8 cellular contexts compared by ENCODE assay signal in genomic region chr2:134988994-134989605, GRCh38. TPM values are rescaled to one million over a fixed set of nuclear protein-coding genes. Genes with fewer than 3 reads are reported as not detected.
DNase-seq lines count a peak whose midpoint lies in the region; ATAC-seq and FAIRE-seq lines count a peak whose summit lies in the region.

No MANE protein-coding gene starts in this region.

- ATAC-seq in HG03139 (IDR thresholded peaks at IDR 0.05; ENCODE audit: unreplicated experiment) (no peak), HG02981 (IDR thresholded peaks at IDR 0.05; ENCODE audit: unreplicated experiment) (no peak)
- no peak for ATAC-seq in activated CD8-positive, alpha-beta memory T cell treated with anti-CD3 and anti-CD28 coated beads, Interleukin-2, amount 10 ng/mL, durations not matched to agents 7 days and 5 days

- H3K4me1 Mint-ChIP-seq in activated CD8-positive, alpha-beta memory T cell treated with anti-CD3 and anti-CD28 coated beads, Interleukin-2, amount 10 ng/mL, durations not matched to agents 7 days and 5 days: no peaks in the 10 kb centered on the region

- peaks cover 25% of the 10 kb centered on the region for H3K27me3 Mint-ChIP-seq in activated CD8-positive, alpha-beta memory T cell treated with anti-CD3 and anti-CD28 coated beads, Interleukin-2, amount 10 ng/mL, durations not matched to agents 7 days and 5 days

- in situ Hi-C loops in Caki2 (cut with HindIII; ENCODE audit: low pct_unique_long_range_greater_than_20kb, low sequenced_read_pairs): no loop called here

- CTCF ChIA-PET in activated CD8-positive, alpha-beta memory T cell treated with anti-CD3 and anti-CD28 coated beads, Interleukin-2, amount 10 ng/mL, durations not matched to agents 7 days and 5 days (lab: Charles Lee): interaction anchor here (0.7 to 2.0 kb wide), 10 partner anchors 11 to 808 kb away, joined by 3 to 14 read pairs (median 3); no protein-coding TSS in a partner anchor

- no peak overlapping the region for H3K4me3 Mint-ChIP-seq in activated CD8-positive, alpha-beta memory T cell treated with anti-CD3 and anti-CD28 coated beads, Interleukin-2, amount 10 ng/mL, durations not matched to agents 7 days and 5 days

- DNase-seq in Caki2 (ENCODE audit: low read depth) (peak; percentile 9), SKM-1 (lab: John Stamatoyannopoulos, UW; ENCODE audit: unreplicated experiment) (peak; percentile 37), glomerular visceral epithelial cell (ENCODE audit: extremely low spot score) (peak; percentile 40), urothelium cell line (ENCODE audit: low spot score) (peak; percentile 30)
- DNase-seq in Jurkat, Clone E6-1 (ENCODE audit: low read depth, low spot score): peak; percentile 36
- no peak for DNase-seq in activated CD8-positive, alpha-beta memory T cell treated with anti-CD3 and anti-CD28 coated beads, Interleukin-2, amount 10 ng/mL, durations not matched to agents 7 days and 5 days

- H3K4me3 ChIP-seq in Jurkat, Clone E6-1 (ENCODE audit: low read length): no peak overlapping the region

- H3K27ac Mint-ChIP-seq in activated CD8-positive, alpha-beta memory T cell treated with anti-CD3 and anti-CD28 coated beads, Interleukin-2, amount 10 ng/mL, durations not matched to agents 7 days and 5 days: no peak overlapping the region

- peaks cover 4% of the 10 kb centered on the region for H3K36me3 Mint-ChIP-seq in activated CD8-positive, alpha-beta memory T cell treated with anti-CD3 and anti-CD28 coated beads, Interleukin-2, amount 10 ng/mL, durations not matched to agents 7 days and 5 days

- FAIRE-seq in urothelium cell line (lab: Jason Lieb, UNC): no peak

- peaks cover 4% of the 10 kb centered on the region for H3K9me3 Mint-ChIP-seq in activated CD8-positive, alpha-beta memory T cell treated with anti-CD3 and anti-CD28 coated beads, Interleukin-2, amount 10 ng/mL, durations not matched to agents 7 days and 5 days (ENCODE audit: low read depth)

RNA-seq across cellular contexts. Expression of gene MAP3K19, which starts 58.1 kb away (rescaled TPM):
- not detected in 2 replicates for total RNA-seq in Caki2 (2014; rRNA removed; shearing (Covaris generic); ENCODE audit: low replicate concordance)
- not detected for polyA plus RNA-seq in Jurkat, Clone E6-1 (2012; ENCODE audit: insufficient read depth, insufficient read length)
- total RNA-seq in activated CD8-positive, alpha-beta memory T cell treated with anti-CD3 and anti-CD28 coated beads, Interleukin-2, amount 10 ng/mL, durations not matched to agents 7 days and 5 days: not detected
